Comparison of ENCODE assay signal across 18 cellular contexts in the genomic region with DNA sequence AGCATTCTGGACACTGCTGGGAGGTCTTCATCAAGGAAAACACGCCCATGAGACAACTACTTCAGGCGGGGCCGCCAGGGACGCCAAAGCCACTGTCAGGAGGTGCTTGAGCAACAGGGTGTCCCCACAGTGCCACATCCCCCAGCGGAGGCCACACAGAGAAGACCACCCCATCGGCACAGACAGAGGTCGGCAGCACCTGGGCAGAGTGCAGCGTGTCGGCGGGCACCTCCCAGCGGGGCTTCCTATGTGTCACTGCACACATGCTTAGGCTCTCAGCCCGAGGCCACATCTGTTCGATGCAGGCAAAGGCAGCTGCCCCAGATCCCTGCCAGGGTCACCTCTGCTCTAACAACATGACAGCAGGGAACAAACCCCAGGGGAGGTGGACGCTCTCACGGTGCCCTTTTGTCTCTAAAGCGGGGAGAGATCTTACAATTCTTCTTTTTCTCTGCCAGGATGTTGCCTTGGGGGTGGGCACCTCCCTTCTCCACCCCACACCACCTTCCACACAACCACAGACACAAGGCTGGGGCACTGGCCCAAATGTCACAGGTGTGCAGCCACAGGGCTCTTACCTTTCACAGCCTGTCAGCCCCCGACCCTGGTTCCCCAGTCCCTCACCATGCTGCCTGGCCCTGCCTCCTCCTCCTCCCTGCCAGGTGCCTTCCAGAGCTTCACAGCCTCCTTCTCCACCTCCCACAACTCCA. TPM values are rescaled to one million over a fixed set of nuclear protein-coding genes. Genes with fewer than 3 reads are reported as not detected.
DNase-seq lines count a peak whose midpoint lies in the region; ATAC-seq and TF ChIP-seq lines count a peak whose summit lies in the region.
"Had no signal": no experiment of that assay in that cellular context is flagged by ENCODE, and none has a peak within 500 bp of the region (broad histone marks: within the 10 kb centered on the region; RNA-seq: fewer than 3 reads in every experiment).

No MANE protein-coding gene starts in this region.

- H3K4me1 Mint-ChIP-seq in stimulated activated naive CD8-positive, alpha-beta T cell treated with anti-CD3 and anti-CD28 coated beads, Interleukin-15, amount 100 ng/mL, for 72 hours = peaks cover 39% of the 10 kb centered on the region
- H3K4me1 Mint-ChIP-seq in glutamatergic neuron (ENCODE audit: low read depth, unreplicated experiment) = peaks cover 10% of the 10 kb centered on the region
- H3K4me1 Mint-ChIP-seq: mesothelial cell of epicardium, nephron had no signal

- DNase-seq in stimulated activated naive CD8-positive, alpha-beta T cell treated with anti-CD3 and anti-CD28 coated beads, Interleukin-15, amount 100 ng/mL, for 72 hours = no peak
- DNase-seq in stimulated activated naive CD8-positive, alpha-beta T cell treated with anti-CD3 and anti-CD28 coated beads, Interleukin-15, Interleukin-2, amounts not matched to agents 100 U/mL and 50 U/mL, for 24 hours = no peak
- DNase-seq in NCI-H345 (lab: John Stamatoyannopoulos, UW) (peak; percentile 80), glutamatergic neuron (no peak), GM19238 (ENCODE audit: insufficient read length, low spot score) (no peak), SIG-M5 (lab: John Stamatoyannopoulos, UW) (no peak), NCI-H1436 (lab: John Stamatoyannopoulos, UW) (no peak), left colon (no peak)
- DNase-seq: activated B cell treated with CpG ODN at 0.5 μM for 24 hours; activated naive CD4-positive, alpha-beta T cell treated with anti-CD3 and anti-CD28 coated beads, Interleukin-2, amount 10 ng/mL, durations not matched to agents 7 days and 5 days; body of pancreas; left cardiac atrium; NCI-H1105; SJCRH30 had no signal

- peaks cover 27 to 48% of the 10 kb centered on the region in 2 donors for H3K9me3 Mint-ChIP-seq in stimulated activated naive CD8-positive, alpha-beta T cell treated with anti-CD3 and anti-CD28 coated beads, Interleukin-15, amount 100 ng/mL, for 72 hours
- H3K9me3 Mint-ChIP-seq in glutamatergic neuron (ENCODE audit: unreplicated experiment) = peaks cover 21% of the 10 kb centered on the region

- TF ChIP-seq CTCF in glutamatergic neuron (IDR thresholded peaks at IDR 0.05; ENCODE audit: partially characterized antibody, unreplicated experiment) = no peak

- intact Hi-C loops in left colon (cut with DNase I, micrococcal nuclease) = no loop called here

- no peak overlapping the region for H3K4me3 Mint-ChIP-seq in stimulated activated naive CD8-positive, alpha-beta T cell treated with anti-CD3 and anti-CD28 coated beads, Interleukin-15, amount 100 ng/mL, for 72 hours
- no peak overlapping the region for H3K4me3 Mint-ChIP-seq in glutamatergic neuron (ENCODE audit: unreplicated experiment)
- H3K4me3 Mint-ChIP-seq: activated B cell treated with CpG ODN at 0.5 μM for 24 hours; activated naive CD4-positive, alpha-beta T cell treated with anti-CD3 and anti-CD28 coated beads, Interleukin-2, amount 10 ng/mL, durations not matched to agents 7 days and 5 days; mesothelial cell of epicardium; nephron; stimulated activated memory B cell treated with anti-CD40 and anti-IgM and Interleukin-4, amounts not matched to agents 10 μg/mL and 1 μg/mL and 100 μg/mL, for 72 hours had no signal

- H3K27me3 Mint-ChIP-seq in stimulated activated naive CD8-positive, alpha-beta T cell treated with anti-CD3 and anti-CD28 coated beads, Interleukin-15, amount 100 ng/mL, for 72 hours = no peaks in the 10 kb centered on the region
- H3K27me3 Mint-ChIP-seq in glutamatergic neuron (ENCODE audit: unreplicated experiment) = peaks cover 9% of the 10 kb centered on the region

- ATAC-seq in stimulated activated naive CD8-positive, alpha-beta T cell treated with anti-CD3 and anti-CD28 coated beads, Interleukin-15, amount 100 ng/mL, for 72 hours = peak; percentile 10
- ATAC-seq in stimulated activated naive CD8-positive, alpha-beta T cell treated with anti-CD3 and anti-CD28 coated beads, Interleukin-15, Interleukin-2, amounts not matched to agents 100 U/mL and 50 U/mL, for 24 hours = no peak
- no peak for ATAC-seq in left colon
- ATAC-seq: body of pancreas; left cardiac atrium; stimulated activated memory B cell treated with anti-CD40 and anti-IgM and Interleukin-4, amounts not matched to agents 10 μg/mL and 1 μg/mL and 100 μg/mL, for 72 hours had no signal

- peaks cover 27% of the 10 kb centered on the region for H3K36me3 Mint-ChIP-seq in glutamatergic neuron (ENCODE audit: unreplicated experiment)
- H3K36me3 Mint-ChIP-seq: mesothelial cell of epicardium had no signal

- peak overlapping the region in 1 of 2 donors; percentile 50 for H3K27ac Mint-ChIP-seq in stimulated activated naive CD8-positive, alpha-beta T cell treated with anti-CD3 and anti-CD28 coated beads, Interleukin-15, amount 100 ng/mL, for 72 hours
- H3K27ac Mint-ChIP-seq in glutamatergic neuron (ENCODE audit: unreplicated experiment) = peak overlapping the region; percentile 31
- H3K27ac Mint-ChIP-seq: activated B cell treated with CpG ODN at 0.5 μM for 24 hours; activated naive CD4-positive, alpha-beta T cell treated with anti-CD3 and anti-CD28 coated beads, Interleukin-2, amount 10 ng/mL, durations not matched to agents 7 days and 5 days; mesothelial cell of epicardium; nephron; stimulated activated memory B cell treated with anti-CD40 and anti-IgM and Interleukin-4, amounts not matched to agents 10 μg/mL and 1 μg/mL and 100 μg/mL, for 72 hours had no signal

RNA-seq across cellular contexts. Expression of gene KRTAP10-8, which starts 4.2 kb away (rescaled TPM):
- total RNA-seq in glutamatergic neuron (ENCODE audit: unreplicated experiment) (not detected), left colon (not detected)
- total RNA-seq: activated B cell treated with CpG ODN at 0.5 μM for 24 hours; body of pancreas; left cardiac atrium; mesothelial cell of epicardium; SJCRH30; T-helper 1 cell treated with Interleukin-12 subunit alpha and Interleukin-12 subunit beta and Interleukin-4 antibody, amounts not matched to agents 30 ng/mL and 1 ng/mL, for 36 hours had no signal

RNA-seq across cellular contexts. Expression of gene KRTAP10-9, which starts 10.9 kb away (rescaled TPM):
- total RNA-seq in glutamatergic neuron (ENCODE audit: unreplicated experiment) (not detected), left colon (not detected)
- total RNA-seq: activated B cell treated with CpG ODN at 0.5 μM for 24 hours; body of pancreas; left cardiac atrium; mesothelial cell of epicardium; SJCRH30; T-helper 1 cell treated with Interleukin-12 subunit alpha and Interleukin-12 subunit beta and Interleukin-4 antibody, amounts not matched to agents 30 ng/mL and 1 ng/mL, for 36 hours had no signal

RNA-seq across cellular contexts. Expression of gene KRTAP10-7, which starts 15.6 kb away (rescaled TPM):
- not detected for total RNA-seq in glutamatergic neuron (ENCODE audit: unreplicated experiment)
- total RNA-seq in left colon = not detected
- total RNA-seq: activated B cell treated with CpG ODN at 0.5 μM for 24 hours; body of pancreas; left cardiac atrium; mesothelial cell of epicardium; SJCRH30; T-helper 1 cell treated with Interleukin-12 subunit alpha and Interleukin-12 subunit beta and Interleukin-4 antibody, amounts not matched to agents 30 ng/mL and 1 ng/mL, for 36 hours had no signal

RNA-seq across cellular contexts. Expression of gene KRTAP10-10, which starts 21.1 kb away (rescaled TPM):
- total RNA-seq in glutamatergic neuron (ENCODE audit: unreplicated experiment) (not detected), left colon (not detected)
- total RNA-seq: activated B cell treated with CpG ODN at 0.5 μM for 24 hours; body of pancreas; left cardiac atrium; mesothelial cell of epicardium; SJCRH30; T-helper 1 cell treated with Interleukin-12 subunit alpha and Interleukin-12 subunit beta and Interleukin-4 antibody, amounts not matched to agents 30 ng/mL and 1 ng/mL, for 36 hours had no signal

RNA-seq across cellular contexts. Expression of gene KRTAP10-6, which starts 23.7 kb away (rescaled TPM):
- total RNA-seq in glutamatergic neuron (ENCODE audit: unreplicated experiment) (not detected), left colon (not detected)
- total RNA-seq: activated B cell treated with CpG ODN at 0.5 μM for 24 hours; body of pancreas; left cardiac atrium; mesothelial cell of epicardium; SJCRH30; T-helper 1 cell treated with Interleukin-12 subunit alpha and Interleukin-12 subunit beta and Interleukin-4 antibody, amounts not matched to agents 30 ng/mL and 1 ng/mL, for 36 hours had no signal
